In the genomic region with DNA sequence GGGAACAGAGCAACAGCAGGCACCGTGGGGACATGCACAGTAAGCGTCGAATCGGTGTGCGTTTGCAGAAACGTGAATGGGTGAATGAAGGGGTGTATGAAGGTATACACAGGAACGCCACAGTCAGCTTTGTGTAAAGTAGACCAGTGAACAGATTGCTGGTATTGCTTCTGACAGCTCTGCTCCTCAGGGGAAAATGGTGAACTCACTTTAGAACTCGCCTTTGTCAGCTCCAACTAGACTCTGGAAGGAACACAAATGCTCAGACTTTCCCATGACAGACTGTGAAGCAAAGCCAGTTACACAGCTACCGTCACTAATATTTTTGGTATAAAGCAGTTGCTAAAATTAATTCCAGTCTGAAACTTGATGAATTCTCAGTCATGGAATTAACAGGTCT, we compare ENCODE assay signal across 1 cellular context.
TF ChIP-seq lines count a peak whose summit lies in the region.

No MANE protein-coding gene starts in this region.

TF ChIP-seq in K562, 482 proteins besides CTCF, POLR2A, EP300 and RAD21 (continued from another document):
- TF ChIP-seq, protein P1, sequence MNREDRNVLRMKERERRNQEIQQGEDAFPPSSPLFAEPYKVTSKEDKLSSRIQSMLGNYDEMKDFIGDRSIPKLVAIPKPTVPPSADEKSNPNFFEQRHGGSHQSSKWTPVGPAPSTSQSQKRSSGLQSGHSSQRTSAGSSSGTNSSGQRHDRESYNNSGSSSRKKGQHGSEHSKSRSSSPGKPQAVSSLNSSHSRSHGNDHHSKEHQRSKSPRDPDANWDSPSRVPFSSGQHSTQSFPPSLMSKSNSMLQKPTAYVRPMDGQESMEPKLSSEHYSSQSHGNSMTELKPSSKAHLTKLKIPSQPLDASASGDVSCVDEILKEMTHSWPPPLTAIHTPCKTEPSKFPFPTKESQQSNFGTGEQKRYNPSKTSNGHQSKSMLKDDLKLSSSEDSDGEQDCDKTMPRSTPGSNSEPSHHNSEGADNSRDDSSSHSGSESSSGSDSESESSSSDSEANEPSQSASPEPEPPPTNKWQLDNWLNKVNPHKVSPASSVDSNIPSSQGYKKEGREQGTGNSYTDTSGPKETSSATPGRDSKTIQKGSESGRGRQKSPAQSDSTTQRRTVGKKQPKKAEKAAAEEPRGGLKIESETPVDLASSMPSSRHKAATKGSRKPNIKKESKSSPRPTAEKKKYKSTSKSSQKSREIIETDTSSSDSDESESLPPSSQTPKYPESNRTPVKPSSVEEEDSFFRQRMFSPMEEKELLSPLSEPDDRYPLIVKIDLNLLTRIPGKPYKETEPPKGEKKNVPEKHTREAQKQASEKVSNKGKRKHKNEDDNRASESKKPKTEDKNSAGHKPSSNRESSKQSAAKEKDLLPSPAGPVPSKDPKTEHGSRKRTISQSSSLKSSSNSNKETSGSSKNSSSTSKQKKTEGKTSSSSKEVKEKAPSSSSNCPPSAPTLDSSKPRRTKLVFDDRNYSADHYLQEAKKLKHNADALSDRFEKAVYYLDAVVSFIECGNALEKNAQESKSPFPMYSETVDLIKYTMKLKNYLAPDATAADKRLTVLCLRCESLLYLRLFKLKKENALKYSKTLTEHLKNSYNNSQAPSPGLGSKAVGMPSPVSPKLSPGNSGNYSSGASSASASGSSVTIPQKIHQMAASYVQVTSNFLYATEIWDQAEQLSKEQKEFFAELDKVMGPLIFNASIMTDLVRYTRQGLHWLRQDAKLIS (CRISPR knock-in tag; IDR thresholded peaks at IDR 0.05), result no peak
- no peak for TF ChIP-seq NELFE (IDR thresholded peaks at IDR 0.05; ENCODE audit: insufficient read depth, insufficient read length)
- no peak for TF ChIP-seq GTF2A2 (tag; IDR thresholded peaks at IDR 0.05)
- no peak for TF ChIP-seq SMARCE1 (IDR thresholded peaks at IDR 0.05)
- TF ChIP-seq, protein P2, sequence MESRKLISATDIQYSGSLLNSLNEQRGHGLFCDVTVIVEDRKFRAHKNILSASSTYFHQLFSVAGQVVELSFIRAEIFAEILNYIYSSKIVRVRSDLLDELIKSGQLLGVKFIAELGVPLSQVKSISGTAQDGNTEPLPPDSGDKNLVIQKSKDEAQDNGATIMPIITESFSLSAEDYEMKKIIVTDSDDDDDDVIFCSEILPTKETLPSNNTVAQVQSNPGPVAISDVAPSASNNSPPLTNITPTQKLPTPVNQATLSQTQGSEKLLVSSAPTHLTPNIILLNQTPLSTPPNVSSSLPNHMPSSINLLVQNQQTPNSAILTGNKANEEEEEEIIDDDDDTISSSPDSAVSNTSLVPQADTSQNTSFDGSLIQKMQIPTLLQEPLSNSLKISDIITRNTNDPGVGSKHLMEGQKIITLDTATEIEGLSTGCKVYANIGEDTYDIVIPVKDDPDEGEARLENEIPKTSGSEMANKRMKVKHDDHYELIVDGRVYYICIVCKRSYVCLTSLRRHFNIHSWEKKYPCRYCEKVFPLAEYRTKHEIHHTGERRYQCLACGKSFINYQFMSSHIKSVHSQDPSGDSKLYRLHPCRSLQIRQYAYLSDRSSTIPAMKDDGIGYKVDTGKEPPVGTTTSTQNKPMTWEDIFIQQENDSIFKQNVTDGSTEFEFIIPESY (CRISPR knock-in tag; IDR thresholded peaks at IDR 0.05), result no peak
- TF ChIP-seq FOXM1 (IDR thresholded peaks at IDR 0.05; ENCODE audit: low read depth), result no peak
- TF ChIP-seq FOXM1 (CRISPR knock-in tag; IDR thresholded peaks at IDR 0.05; ENCODE audit: low read depth), result no peak
- no peak for TF ChIP-seq FOXK2 (conservative IDR thresholded peaks at IDR 0.05 in 1 of 2, IDR thresholded peaks at IDR 0.05 in 1 of 2; ENCODE audit: low read depth in 2 of 2)
- no peak for TF ChIP-seq SAP30 (IDR thresholded peaks at IDR 0.05; ENCODE audit: borderline replicate concordance, insufficient read depth, low read depth, low read length, poor library complexity, severe bottlenecking)
- no peak for TF ChIP-seq ZNF232 (CRISPR knock-in tag; IDR thresholded peaks at IDR 0.05)
- TF ChIP-seq, protein P3, sequence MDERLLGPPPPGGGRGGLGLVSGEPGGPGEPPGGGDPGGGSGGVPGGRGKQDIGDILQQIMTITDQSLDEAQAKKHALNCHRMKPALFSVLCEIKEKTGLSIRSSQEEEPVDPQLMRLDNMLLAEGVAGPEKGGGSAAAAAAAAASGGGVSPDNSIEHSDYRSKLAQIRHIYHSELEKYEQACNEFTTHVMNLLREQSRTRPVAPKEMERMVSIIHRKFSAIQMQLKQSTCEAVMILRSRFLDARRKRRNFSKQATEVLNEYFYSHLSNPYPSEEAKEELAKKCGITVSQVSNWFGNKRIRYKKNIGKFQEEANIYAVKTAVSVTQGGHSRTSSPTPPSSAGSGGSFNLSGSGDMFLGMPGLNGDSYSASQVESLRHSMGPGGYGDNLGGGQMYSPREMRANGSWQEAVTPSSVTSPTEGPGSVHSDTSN (CRISPR knock-in tag; IDR thresholded peaks at IDR 0.05; ENCODE audit: low read depth), result no peak
- TF ChIP-seq, protein P3 (tag; conservative IDR thresholded peaks at IDR 0.05; ENCODE audit: low read depth), result no peak
- TF ChIP-seq TEAD4 (IDR thresholded peaks at IDR 0.05; ENCODE audit: low read length), result no peak
- no peak for TF ChIP-seq TEAD4 (CRISPR knock-in tag; IDR thresholded peaks at IDR 0.05; ENCODE audit: borderline replicate concordance)
- TF ChIP-seq MECOM (CRISPR knock-in tag; IDR thresholded peaks at IDR 0.05), result no peak
